Comparison of ENCODE assay signal across 1 cellular context in genomic region chr14:35808658-35809563, GRCh38.
TF ChIP-seq lines count a peak whose summit lies in the region.
"Not testable (repeated sequence)": the region's sequence is repeated elsewhere in the genome, so short reads cannot be mapped to it uniquely, and the experiment has no call there.

Gene RALGAPA1 (minus strand): TSS chr14:35809295. CDS start chr14:35808835, 460 bp downstream.

TF ChIP-seq in HepG2, 621 proteins besides CTCF, POLR2A, EP300 and RAD21 (continued from another document and continues in another):
- TF ChIP-seq ZNF407 (CRISPR knock-in tag; IDR thresholded peaks at IDR 0.05; ENCODE audit: not compliant biosample characterization) = peak; percentile 97
- peak; percentile 92 for TF ChIP-seq TBX2 (CRISPR knock-in tag; IDR thresholded peaks at IDR 0.05; ENCODE audit: borderline replicate concordance)
- peak; percentile 94 for TF ChIP-seq ZNF782 (CRISPR knock-in tag; IDR thresholded peaks at IDR 0.05; ENCODE audit: borderline replicate concordance)
- peak; percentile 86; the same call in 1 of the 2 replicates for TF ChIP-seq NR1H2 (CRISPR knock-in tag; IDR thresholded peaks at IDR 0.05; ENCODE audit: borderline replicate concordance, low read depth)
- TF ChIP-seq GATAD1 (CRISPR knock-in tag; IDR thresholded peaks at IDR 0.05) = peak; percentile 82
- peak; percentile 63; the same call in 1 of the 2 replicates for TF ChIP-seq ZNF180 (CRISPR knock-in tag; IDR thresholded peaks at IDR 0.05; ENCODE audit: borderline replicate concordance, low read depth)
- peak; percentile 73; the same call in 1 of the 2 replicates for TF ChIP-seq THRA (CRISPR knock-in tag; IDR thresholded peaks at IDR 0.05; ENCODE audit: borderline replicate concordance)
- 0 out of 2 replicates have a peak, but pooled peaks have one; percentile 28 for TF ChIP-seq NR3C1 (CRISPR knock-in tag; IDR thresholded peaks at IDR 0.05)
- TF ChIP-seq SIX4 (CRISPR knock-in tag; IDR thresholded peaks at IDR 0.05) = 0 out of 2 replicates have a peak, but pooled peaks have one; percentile 6
- TF ChIP-seq ZNF263 (CRISPR knock-in tag; IDR thresholded peaks at IDR 0.05) = peak; percentile 85
- peak; percentile 54; the same call in 1 of the 2 replicates for TF ChIP-seq PHF21A (CRISPR knock-in tag; IDR thresholded peaks at IDR 0.05)
- TF ChIP-seq TP53 (CRISPR knock-in tag; conservative IDR thresholded peaks at IDR 0.05) = 0 out of 2 replicates have a peak, but pooled peaks have one; percentile 56
- peak; percentile 42 for TF ChIP-seq HNRNPK (IDR thresholded peaks at IDR 0.05; ENCODE audit: low read depth, low read length, poor library complexity, severe bottlenecking)
- peak; percentile 21 for TF ChIP-seq ZNF280D (CRISPR knock-in tag; IDR thresholded peaks at IDR 0.05)
- not testable (repeated sequence) for TF ChIP-seq FOXA1 (IDR thresholded peaks at IDR 0.05)
- peak; percentile 56; the same call in 1 of the 2 replicates for TF ChIP-seq FOXA1 (CRISPR knock-in tag; IDR thresholded peaks at IDR 0.05)
- TF ChIP-seq HIC2 (CRISPR knock-in tag; IDR thresholded peaks at IDR 0.05; ENCODE audit: low read depth) = peak; percentile 45
- TF ChIP-seq HOXA9 (CRISPR knock-in tag; IDR thresholded peaks at IDR 0.05; ENCODE audit: borderline replicate concordance) = peak; percentile 74; the same call in 1 of the 2 replicates
- peak; percentile 82; the same call in 1 of the 2 replicates for TF ChIP-seq XBP1 (CRISPR knock-in tag; IDR thresholded peaks at IDR 0.05)
- TF ChIP-seq SMYD3 (CRISPR knock-in tag; IDR thresholded peaks at IDR 0.05) = peak; percentile 33; the same call in 1 of the 2 replicates
- TF ChIP-seq ELF1 (CRISPR knock-in tag; IDR thresholded peaks at IDR 0.05) = peak; percentile 71
- TF ChIP-seq FOXP4 (CRISPR knock-in tag; IDR thresholded peaks at IDR 0.05) = peak; percentile 83
- peak; percentile 69; the same call in 1 of the 2 replicates for TF ChIP-seq ADNP (CRISPR knock-in tag; IDR thresholded peaks at IDR 0.05)
- TF ChIP-seq CBX1 (IDR thresholded peaks at IDR 0.05; ENCODE audit: low read depth) = peak; percentile 93
- TF ChIP-seq ZNF335 (CRISPR knock-in tag; IDR thresholded peaks at IDR 0.05) = peak; percentile 69; the same call in 1 of the 2 replicates
- TF ChIP-seq ZNF629 (CRISPR knock-in tag; conservative IDR thresholded peaks at IDR 0.05) = peak; percentile 53
- 0 out of 2 replicates have a peak, but pooled peaks have one; percentile 8 for TF ChIP-seq HNF4G (IDR thresholded peaks at IDR 0.05; ENCODE audit: borderline replicate concordance, low read depth, low read length)
- TF ChIP-seq HNF4G (CRISPR knock-in tag; IDR thresholded peaks at IDR 0.05; ENCODE audit: borderline replicate concordance, low read depth) = peak; percentile 77
- 0 out of 2 replicates have a peak, but pooled peaks have one; percentile 75 for TF ChIP-seq ZNF569 (CRISPR knock-in tag; IDR thresholded peaks at IDR 0.05; ENCODE audit: borderline replicate concordance)
- 0 out of 2 replicates have a peak, but pooled peaks have one; percentile 80 for TF ChIP-seq ATF5 (CRISPR knock-in tag; IDR thresholded peaks at IDR 0.05; ENCODE audit: low read depth)
- TF ChIP-seq MIER3 (CRISPR knock-in tag; IDR thresholded peaks at IDR 0.05; ENCODE audit: borderline replicate concordance) = peak; percentile 87
- peak; percentile 88; the same call in 1 of the 2 replicates for TF ChIP-seq ZC3H4 (CRISPR knock-in tag; IDR thresholded peaks at IDR 0.05; ENCODE audit: borderline replicate concordance)
- peak; percentile 83; the same call in 1 of the 2 replicates for TF ChIP-seq HES4 (CRISPR knock-in tag; IDR thresholded peaks at IDR 0.05; ENCODE audit: borderline replicate concordance)
- TF ChIP-seq MZF1 (CRISPR knock-in tag; IDR thresholded peaks at IDR 0.05; ENCODE audit: borderline replicate concordance) = 0 out of 2 replicates have a peak, but pooled peaks have one; percentile 73
- peak; percentile 95 for TF ChIP-seq MAF1 (CRISPR knock-in tag; IDR thresholded peaks at IDR 0.05; ENCODE audit: borderline replicate concordance)
- TF ChIP-seq ZNF720 (CRISPR knock-in tag; IDR thresholded peaks at IDR 0.05) = peak; percentile 75; the same call in 1 of the 2 replicates
- peak; percentile 99 for TF ChIP-seq FOXC1 (CRISPR knock-in tag; IDR thresholded peaks at IDR 0.05; ENCODE audit: borderline replicate concordance)
- 0 out of 2 replicates have a peak, but pooled peaks have one; percentile 60 for TF ChIP-seq GPN1 (CRISPR knock-in tag; IDR thresholded peaks at IDR 0.05; ENCODE audit: borderline replicate concordance)
